22 cellular contexts compared by ENCODE assay signal in the genomic region with DNA sequence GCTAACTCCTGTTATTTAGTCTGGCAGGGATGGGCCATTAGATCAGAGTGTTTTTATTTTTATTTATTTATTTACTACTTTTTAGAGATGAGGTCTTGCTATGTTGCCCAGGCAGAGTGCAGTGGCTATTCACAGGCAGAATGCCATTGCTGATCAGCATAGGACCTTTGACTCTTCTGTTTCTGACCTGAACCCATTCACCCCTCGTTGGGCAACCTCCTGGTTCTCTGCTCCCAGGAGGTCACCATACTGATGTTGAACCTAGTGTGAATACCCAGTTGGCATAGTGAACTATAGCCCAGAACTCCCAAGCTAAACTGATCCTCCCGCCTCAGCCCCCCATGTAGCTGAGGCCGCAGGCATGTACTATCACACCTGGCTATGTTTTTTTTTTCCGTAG. TPM values are rescaled to one million over a fixed set of nuclear protein-coding genes. Genes with fewer than 3 reads are reported as not detected.
A peak's percentile ranks its signal among the peaks of the same experiment; 100 is the strongest.
DNase-seq lines count a peak whose midpoint lies in the region; ATAC-seq, FAIRE-seq and TF ChIP-seq lines count a peak whose summit lies in the region.
"Had no signal": no experiment of that assay in that cellular context is flagged by ENCODE, and none has a peak within 500 bp of the region (broad histone marks: within the 10 kb centered on the region; RNA-seq: fewer than 3 reads in every experiment).

No MANE protein-coding gene starts in this region.

- intact Hi-C loops in HepG2 (cut with micrococcal nuclease; ENCODE audit: unreplicated experiment): no loop called here

- no peak overlapping the region for H2AFZ ChIP-seq in HepG2 (ENCODE audit: low read length)
- H2AFZ ChIP-seq in osteoblast (ENCODE audit: low read length): no peak overlapping the region

- H3K9me3 ChIP-seq in liver (ENCODE audit: control insufficient read depth in 4 of 4, low read length in 3 of 4) (no peaks in the 10 kb centered on the region), HepG2 (ENCODE audit: low read length) (no peaks in the 10 kb centered on the region), osteoblast (ENCODE audit: low read depth, low read length) (no peaks in the 10 kb centered on the region)
- H3K9me3 ChIP-seq: A549, Caco-2 had no signal

- H3K4me2 ChIP-seq in HepG2 (ENCODE audit: low read depth, low read length) (no peak overlapping the region), osteoblast (ENCODE audit: insufficient read depth, low read length) (no peak overlapping the region)
- H3K4me2 ChIP-seq: A549; BLaER1 treated with 17β-estradiol and CSF1 and Interleukin-3, amounts not matched to agents 10 nM and 100 nM had no signal

- no peak for FAIRE-seq in HepG2 (lab: Jason Lieb, UNC)
- FAIRE-seq: A549, D721Med, G401.6, GM12891, GM18507 had no signal

- H4K20me1 ChIP-seq in HepG2 (ENCODE audit: insufficient read depth, low read length) (no peaks in the 10 kb centered on the region), osteoblast (ENCODE audit: insufficient read depth, low read length) (no peaks in the 10 kb centered on the region)
- H4K20me1 ChIP-seq: BLaER1 treated with 17β-estradiol and CSF1 and Interleukin-3, amounts not matched to agents 10 nM and 100 nM had no signal

- POLR2A ChIA-PET in HepG2 (lab: Yijun Ruan, JAX): no interaction called here

- in situ Hi-C loops in HepG2 (cut with HindIII; ENCODE audit: extremely low pct_ligation_motif_present, low pct_unique_long_range_greater_than_20kb): no loop called here

- no peaks in the 10 kb centered on the region for H3K79me2 ChIP-seq in HepG2 (ENCODE audit: insufficient read depth, low read length)
- no peaks in the 10 kb centered on the region for H3K79me2 ChIP-seq in osteoblast (ENCODE audit: insufficient read depth, low read length)

- DNase-seq in HepG2 (ENCODE audit: low spot score) (no peak), osteoblast (ENCODE audit: insufficient read length, low spot score, missing footprints) (peak; percentile 30), substantia nigra (lab: John Stamatoyannopoulos, UW) (no peak)
- DNase-seq: AML-193; Caco-2; Calu3; CD4-positive, alpha-beta T cell; CD8-positive, alpha-beta T cell; DMS79 treated with DMSO at 0.1 percent for 48 hours; GF-D8 had no signal

- TF ChIP-seq RAD21 in liver (IDR thresholded peaks at IDR 0.05): peak; percentile 38 to 60
- no peak for TF ChIP-seq RAD21 in HepG2 (CRISPR knock-in tag; IDR thresholded peaks at IDR 0.05)

- H3K27ac ChIP-seq in liver (ENCODE audit: low read depth in 1 of 2, low read length in 2 of 2) (no peak overlapping the region), HepG2 (ENCODE audit: extremely low read length, insufficient read depth, low read length) (no peak overlapping the region), osteoblast (ENCODE audit: low read depth, low read length) (no peak overlapping the region), substantia nigra (ENCODE audit: low read depth, low read length, poor library complexity, severe bottlenecking) (no peak overlapping the region)
- H3K27ac ChIP-seq: 22Rv1; A549; BLaER1 treated with 17β-estradiol and CSF1 and Interleukin-3, amounts not matched to agents 10 nM and 100 nM; C4-2B had no signal

- ATAC-seq in HepG2: no peak
- ATAC-seq in HG03565 (IDR thresholded peaks at IDR 0.05; ENCODE audit: unreplicated experiment): no peak
- ATAC-seq: A549; CD8-positive, alpha-beta T cell had no signal

- no TSS peak for BruUV-seq in HepG2 (replicated peaks; lab: Mats Ljungman, UMichigan)

- H3K4me1 ChIP-seq in liver (ENCODE audit: control insufficient read depth in 4 of 4, insufficient read depth in 4 of 4, low read length in 3 of 4) (peaks cover 0 to 14% (median 5%) of the 10 kb centered on the region in 4 donors), HepG2 (ENCODE audit: insufficient read depth, low read length) (no peaks in the 10 kb centered on the region), osteoblast (ENCODE audit: insufficient read depth, low read length) (no peaks in the 10 kb centered on the region)
- H3K4me1 ChIP-seq: A549, Caco-2 had no signal

- H3K27me3 ChIP-seq in liver (ENCODE audit: control insufficient read depth in 4 of 4, insufficient read depth in 4 of 4, low read length in 3 of 4) (no peaks in the 10 kb centered on the region), HepG2 (ENCODE audit: control insufficient read depth in 1 of 2, insufficient read depth in 2 of 2, low read length in 2 of 2) (peaks cover 0 to 3% of the 10 kb centered on the region in 2 experiments; a peak in 2 of 5 replicates), osteoblast (ENCODE audit: insufficient read depth, low read length) (no peaks in the 10 kb centered on the region)
- H3K27me3 ChIP-seq: BLaER1 treated with 17β-estradiol and CSF1 and Interleukin-3, amounts not matched to agents 10 nM and 100 nM had no signal

- no peak for TF ChIP-seq POLR2A in HepG2 (IDR thresholded peaks at IDR 0.05; ENCODE audit: insufficient read depth in 1 of 2, low read depth in 2 of 2, low read length in 2 of 2)

- TF ChIP-seq CTCF in liver (IDR thresholded peaks at IDR 0.05; ENCODE audit: low read depth, low read length, missing input control) (no peak), HepG2 (CRISPR knock-in tag; IDR thresholded peaks at IDR 0.05) (no peak), osteoblast (IDR thresholded peaks at IDR 0.05; ENCODE audit: extremely low read depth, low read depth, low read length) (no peak)

- no peak for TF ChIP-seq EP300 in HepG2 (IDR thresholded peaks at IDR 0.05; ENCODE audit: low read depth in 2 of 2, low read length in 2 of 2)
- no peak for TF ChIP-seq EP300 in HepG2 (CRISPR knock-in tag; IDR thresholded peaks at IDR 0.05; ENCODE audit: borderline replicate concordance)

- H3K4me3 ChIP-seq in liver (ENCODE audit: low read depth in 1 of 3, low read length in 3 of 3) (no peak overlapping the region), HepG2 (replicated peaks in 1 of 3; ENCODE audit: insufficient read depth in 1 of 3, low read depth in 2 of 3, low read length in 3 of 3) (no peak overlapping the region), osteoblast (ENCODE audit: insufficient read depth, low read length) (no peak overlapping the region)
- H3K4me3 ChIP-seq: A549; BLaER1 treated with 17β-estradiol and CSF1 and Interleukin-3, amounts not matched to agents 10 nM and 100 nM had no signal

- 64% methylated on average over 4 of the region's 4 CpGs for WGBS in liver
- WGBS in HepG2 (ENCODE audit: low lambda C conversion rate): 30% methylated on average over 4 of the region's 4 CpGs

- H3K36me3 ChIP-seq in liver (ENCODE audit: control insufficient read depth in 4 of 4, insufficient read depth in 3 of 4, low read depth in 1 of 4, low read length in 3 of 4) (no peaks in the 10 kb centered on the region), HepG2 (replicated peaks in 1 of 2; ENCODE audit: control insufficient read depth in 1 of 2, insufficient read depth in 2 of 2, low read length in 2 of 2) (no peaks in the 10 kb centered on the region), osteoblast (ENCODE audit: insufficient read depth, low read length) (no peaks in the 10 kb centered on the region)
- H3K36me3 ChIP-seq: BLaER1 treated with 17β-estradiol and CSF1 and Interleukin-3, amounts not matched to agents 10 nM and 100 nM had no signal

- CTCF ChIA-PET in HepG2 (lab: Yijun Ruan, JAX; ENCODE audit: low intra/inter-chr PET ratio, low total read pairs): no interaction called here

- H3K9ac ChIP-seq in liver (ENCODE audit: low read depth in 1 of 2, low read length in 2 of 2) (no peak overlapping the region), HepG2 (ENCODE audit: insufficient read depth, low read depth, low read length) (no peak overlapping the region)
- H3K9ac ChIP-seq: BLaER1 treated with 17β-estradiol and CSF1 and Interleukin-3, amounts not matched to agents 10 nM and 100 nM had no signal

TF ChIP-seq in liver, 16 proteins besides CTCF, POLR2A, EP300 and RAD21 (continues in another document):
- TF ChIP-seq FOXA1 (IDR thresholded peaks at IDR 0.05): no peak
- peak; percentile 82 to 86 for TF ChIP-seq HNF4A (conservative IDR thresholded peaks at IDR 0.05)
- TF ChIP-seq, protein P1, sequence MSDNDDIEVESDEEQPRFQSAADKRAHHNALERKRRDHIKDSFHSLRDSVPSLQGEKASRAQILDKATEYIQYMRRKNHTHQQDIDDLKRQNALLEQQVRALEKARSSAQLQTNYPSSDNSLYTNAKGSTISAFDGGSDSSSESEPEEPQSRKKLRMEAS (IDR thresholded peaks at IDR 0.05): peak; percentile 51

TF ChIP-seq in HepG2, 621 proteins besides CTCF, POLR2A, EP300 and RAD21 (continues in another document):
- no peak for TF ChIP-seq SATB2 (CRISPR knock-in tag; IDR thresholded peaks at IDR 0.05)
- TF ChIP-seq CHD4 (IDR thresholded peaks at IDR 0.05; ENCODE audit: borderline replicate concordance, low read length): no peak

RNA-seq across cellular contexts. Expression of a gene that starts 16.5 kb away (rescaled TPM):
- 1 to 10 TPM; 2.1 to 9.7 TPM for total RNA-seq in liver
- polyA plus RNA-seq in liver: 1 to 10 TPM; 1.8 to 2.0 TPM
- total RNA-seq in HepG2 (2016; rRNA removed; fragmentation: Illumina TruSeq; extraction: Trizol): not detected in 2 replicates
- total RNA-seq in HepG2 (2016; cell fraction: cytosol; rRNA removed; fragmentation: Illumina TruSeq; extraction: Trizol; ENCODE audit: low read depth): not detected in 2 replicates
- not detected in 2 replicates for total RNA-seq in HepG2 (2016; cell fraction: insoluble cytoplasmic fraction; rRNA removed; fragmentation: Illumina TruSeq; extraction: Trizol)
- total RNA-seq in HepG2 (2016; cell fraction: membrane; rRNA removed; fragmentation: Illumina TruSeq; extraction: Trizol): not detected in 2 replicates
- total RNA-seq in HepG2 (2016; cell fraction: nucleus; rRNA removed; fragmentation: Illumina TruSeq; extraction: Trizol): not detected in 2 replicates
- 0.01 TPM in 1 of 2 replicates, not detected in the other for polyA plus RNA-seq in HepG2 (2011; rRNA removed)
- polyA plus RNA-seq in HepG2 (2011; cell fraction: cytosol; rRNA removed): not detected in 2 replicates
- 0.03 and 0.05 TPM in 2 replicates for polyA plus RNA-seq in HepG2 (2011; cell fraction: nucleus; rRNA removed)
- polyA plus RNA-seq in HepG2 (2012): not detected in 2 replicates
- polyA plus RNA-seq in HepG2 (2016; cell fraction: cytosol; fragmentation: Illumina TruSeq; extraction: Trizol; ENCODE audit: low read depth): not detected in 2 replicates
- polyA plus RNA-seq in HepG2 (2016; cell fraction: insoluble cytoplasmic fraction; fragmentation: Illumina TruSeq; extraction: Trizol; ENCODE audit: low read depth): not detected in 2 replicates
- polyA plus RNA-seq in HepG2 (2016; cell fraction: membrane; fragmentation: Illumina TruSeq; extraction: Trizol; ENCODE audit: low read depth): not detected in 2 replicates
- polyA plus RNA-seq in HepG2 (2016; cell fraction: nucleus; fragmentation: Illumina TruSeq; extraction: Trizol; ENCODE audit: insufficient read depth, low read depth): not detected in 2 replicates
- polyA minus RNA-seq in HepG2 (2011; rRNA and poly(A)+ RNA removed; ENCODE audit: low replicate concordance): 0.02 and 0.04 TPM in 2 replicates
- polyA minus RNA-seq in HepG2 (2011; cell fraction: cytosol; rRNA and poly(A)+ RNA removed): not detected in 2 replicates
- polyA minus RNA-seq in HepG2 (2011; cell fraction: nucleus; rRNA and poly(A)+ RNA removed): not detected in 2 replicates
- not detected in 2 replicates for total RNA-seq in osteoblast
- total RNA-seq: A172; CD4-positive, alpha-beta T cell had no signal
- polyA plus RNA-seq: BJ had no signal
